Comparison of ENCODE assay signal across 1 cellular context in genomic region chr3:101689291-101689690, GRCh38.
TF ChIP-seq lines count a peak whose summit lies in the region.

No MANE protein-coding gene starts in this region.

TF ChIP-seq in HepG2, 621 proteins besides CTCF, POLR2A, EP300 and RAD21:
- TF ChIP-seq ZNF354B (CRISPR knock-in tag; IDR thresholded peaks at IDR 0.05) (no peak), ZFP36L2 (CRISPR knock-in tag; IDR thresholded peaks at IDR 0.05) (no peak), ZBTB20 (CRISPR knock-in tag; IDR thresholded peaks at IDR 0.05; ENCODE audit: borderline replicate concordance, low read depth) (no peak), ZBTB26 (CRISPR knock-in tag; IDR thresholded peaks at IDR 0.05; ENCODE audit: borderline replicate concordance) (no peak), ZBTB46 (CRISPR knock-in tag; IDR thresholded peaks at IDR 0.05; ENCODE audit: borderline replicate concordance) (no peak), FOSL1 (CRISPR knock-in tag; IDR thresholded peaks at IDR 0.05; ENCODE audit: borderline replicate concordance) (no peak), FOSL2 (CRISPR knock-in tag; IDR thresholded peaks at IDR 0.05) (no peak), EED (CRISPR knock-in tag; IDR thresholded peaks at IDR 0.05) (no peak), MXI1 (IDR thresholded peaks at IDR 0.05; ENCODE audit: borderline replicate concordance, low read depth, low read length) (no peak), MTA1 (CRISPR knock-in tag; IDR thresholded peaks at IDR 0.05; ENCODE audit: borderline replicate concordance) (no peak)
- TF ChIP-seq, protein P1, sequence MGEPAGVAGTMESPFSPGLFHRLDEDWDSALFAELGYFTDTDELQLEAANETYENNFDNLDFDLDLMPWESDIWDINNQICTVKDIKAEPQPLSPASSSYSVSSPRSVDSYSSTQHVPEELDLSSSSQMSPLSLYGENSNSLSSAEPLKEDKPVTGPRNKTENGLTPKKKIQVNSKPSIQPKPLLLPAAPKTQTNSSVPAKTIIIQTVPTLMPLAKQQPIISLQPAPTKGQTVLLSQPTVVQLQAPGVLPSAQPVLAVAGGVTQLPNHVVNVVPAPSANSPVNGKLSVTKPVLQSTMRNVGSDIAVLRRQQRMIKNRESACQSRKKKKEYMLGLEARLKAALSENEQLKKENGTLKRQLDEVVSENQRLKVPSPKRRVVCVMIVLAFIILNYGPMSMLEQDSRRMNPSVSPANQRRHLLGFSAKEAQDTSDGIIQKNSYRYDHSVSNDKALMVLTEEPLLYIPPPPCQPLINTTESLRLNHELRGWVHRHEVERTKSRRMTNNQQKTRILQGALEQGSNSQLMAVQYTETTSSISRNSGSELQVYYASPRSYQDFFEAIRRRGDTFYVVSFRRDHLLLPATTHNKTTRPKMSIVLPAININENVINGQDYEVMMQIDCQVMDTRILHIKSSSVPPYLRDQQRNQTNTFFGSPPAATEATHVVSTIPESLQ (CRISPR knock-in tag; conservative IDR thresholded peaks at IDR 0.05): no peak
- TF ChIP-seq, protein P2, sequence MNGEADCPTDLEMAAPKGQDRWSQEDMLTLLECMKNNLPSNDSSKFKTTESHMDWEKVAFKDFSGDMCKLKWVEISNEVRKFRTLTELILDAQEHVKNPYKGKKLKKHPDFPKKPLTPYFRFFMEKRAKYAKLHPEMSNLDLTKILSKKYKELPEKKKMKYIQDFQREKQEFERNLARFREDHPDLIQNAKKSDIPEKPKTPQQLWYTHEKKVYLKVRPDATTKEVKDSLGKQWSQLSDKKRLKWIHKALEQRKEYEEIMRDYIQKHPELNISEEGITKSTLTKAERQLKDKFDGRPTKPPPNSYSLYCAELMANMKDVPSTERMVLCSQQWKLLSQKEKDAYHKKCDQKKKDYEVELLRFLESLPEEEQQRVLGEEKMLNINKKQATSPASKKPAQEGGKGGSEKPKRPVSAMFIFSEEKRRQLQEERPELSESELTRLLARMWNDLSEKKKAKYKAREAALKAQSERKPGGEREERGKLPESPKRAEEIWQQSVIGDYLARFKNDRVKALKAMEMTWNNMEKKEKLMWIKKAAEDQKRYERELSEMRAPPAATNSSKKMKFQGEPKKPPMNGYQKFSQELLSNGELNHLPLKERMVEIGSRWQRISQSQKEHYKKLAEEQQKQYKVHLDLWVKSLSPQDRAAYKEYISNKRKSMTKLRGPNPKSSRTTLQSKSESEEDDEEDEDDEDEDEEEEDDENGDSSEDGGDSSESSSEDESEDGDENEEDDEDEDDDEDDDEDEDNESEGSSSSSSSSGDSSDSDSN (CRISPR knock-in tag; IDR thresholded peaks at IDR 0.05): no peak
